In the genomic region with DNA sequence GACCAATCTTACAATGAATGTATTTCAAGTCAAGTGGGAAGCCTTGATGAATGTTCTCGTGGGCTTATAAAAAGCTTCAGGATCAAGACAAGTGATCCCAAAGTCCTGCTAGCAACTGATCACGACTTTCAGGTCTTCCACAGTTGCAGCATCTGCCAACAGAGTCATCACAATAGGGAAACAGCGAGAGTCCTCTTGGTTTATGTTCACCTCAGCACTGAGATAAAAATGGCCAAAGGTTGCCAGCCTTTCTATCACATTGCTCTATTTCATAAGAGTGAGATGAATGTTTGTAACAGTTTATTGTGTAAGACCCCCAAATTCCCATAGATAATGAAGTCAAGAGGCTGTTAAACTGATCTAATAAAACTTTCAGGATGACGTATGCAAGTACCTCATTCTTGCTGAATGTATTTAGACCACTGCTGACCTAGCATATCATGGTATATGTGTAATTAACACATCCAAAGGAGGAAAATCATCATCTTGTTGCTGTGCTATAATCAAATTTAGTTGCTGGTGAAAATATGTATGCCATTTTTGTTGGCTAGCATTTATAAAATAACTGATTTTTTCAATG, we compare ENCODE assay signal across 18 cellular contexts.
DNase-seq lines count a peak whose midpoint lies in the region; ATAC-seq and TF ChIP-seq lines count a peak whose summit lies in the region.
"Had no signal": no experiment of that assay in that cellular context is flagged by ENCODE, and none has a peak within 500 bp of the region (broad histone marks: within the 10 kb centered on the region; RNA-seq: fewer than 3 reads in every experiment).

No MANE protein-coding gene starts in this region.

- TF ChIP-seq EP300 in gastroesophageal sphincter (IDR thresholded peaks at IDR 0.05) (no peak), sigmoid colon (IDR thresholded peaks at IDR 0.05) (peak in 1 of 4 donors; percentile 15)

- H3K27ac Mint-ChIP-seq in Caco-2 (ENCODE audit: unreplicated experiment), result peak overlapping the region; percentile 50

- no peaks in the 10 kb centered on the region for H3K36me3 ChIP-seq in Caco-2 (ENCODE audit: control insufficient read depth, insufficient read depth, low read length)
- no peaks in the 10 kb centered on the region; the same call in 1 of the 2 replicates for H3K36me3 ChIP-seq in SJSA1
- H3K36me3 ChIP-seq in gastroesophageal sphincter, result peaks cover 0 to 42% of the 10 kb centered on the region in 2 donors
- H3K36me3 ChIP-seq in sigmoid colon, result peaks cover 0 to 9% (median 2%) of the 10 kb centered on the region in 4 donors

- CTCF ChIA-PET in Caco-2 (lab: Charles Lee), result no interaction called here

- intact Hi-C loops in Caco-2 (cut with micrococcal nuclease; ENCODE audit: unreplicated experiment) (loop anchor here (5.0 kb wide), 3 partner anchors 92 to 223 kb away; partner anchors contain the start of gene TGFBR3), sigmoid colon (cut with DNase I) (loop anchor here (5.0 kb wide), 1 partner anchor 147 kb away; no protein-coding TSS in a partner anchor)

- H3K27ac ChIP-seq in SJSA1, result 0 out of 2 replicates have a peak overlapping the region, but pooled peaks have one; percentile 93
- peak overlapping the region; percentile 88 to 93 (median 90) for H3K27ac ChIP-seq in gastroesophageal sphincter
- peak overlapping the region; percentile 76 to 94 (median 88) for H3K27ac ChIP-seq in sigmoid colon
- H3K27ac ChIP-seq: C4-2B, epithelial cell of prostate had no signal

- H3K9me3 ChIP-seq in Caco-2, result no peaks in the 10 kb centered on the region
- H3K9me3 ChIP-seq in SJSA1 (replicated peaks), result no peaks in the 10 kb centered on the region
- H3K9me3 ChIP-seq in gastroesophageal sphincter, result no peaks in the 10 kb centered on the region
- no peaks in the 10 kb centered on the region for H3K9me3 ChIP-seq in sigmoid colon
- H3K9me3 ChIP-seq: spleen had no signal

- no TSS peak for BruUV-seq in Caco-2 (replicated peaks; lab: Mats Ljungman, UMichigan)

- H3K9me3 Mint-ChIP-seq in Caco-2 (ENCODE audit: unreplicated experiment), result peaks cover 10% of the 10 kb centered on the region

- TF ChIP-seq CTCF in Caco-2 (IDR thresholded peaks at IDR 0.05; ENCODE audit: insufficient read depth in 1 of 2, low read depth in 1 of 2, low read length in 1 of 2, severe bottlenecking in 1 of 2, unreplicated experiment in 1 of 2) (no peak), gastroesophageal sphincter (IDR thresholded peaks at IDR 0.05) (no peak), sigmoid colon (IDR thresholded peaks at IDR 0.05) (no peak)

- POLR2A ChIA-PET in Caco-2 (lab: Charles Lee), result no interaction called here

- H3K4me1 Mint-ChIP-seq in Caco-2 (ENCODE audit: low read depth, unreplicated experiment), result peaks cover 23% of the 10 kb centered on the region

- no peaks in the 10 kb centered on the region for H3K27me3 ChIP-seq in Caco-2 (replicated peaks; ENCODE audit: control insufficient read depth, insufficient read depth, low read length)
- no peaks in the 10 kb centered on the region for H3K27me3 ChIP-seq in SJSA1 (replicated peaks)
- no peaks in the 10 kb centered on the region for H3K27me3 ChIP-seq in gastroesophageal sphincter
- no peaks in the 10 kb centered on the region for H3K27me3 ChIP-seq in sigmoid colon
- H3K27me3 ChIP-seq: spleen had no signal

- H3K4me3 ChIP-seq in Caco-2 (ENCODE audit: low read depth, low read length), result no peak overlapping the region
- H3K4me3 ChIP-seq in SJSA1, result no peak overlapping the region
- no peak overlapping the region for H3K4me3 ChIP-seq in gastroesophageal sphincter
- no peak overlapping the region for H3K4me3 ChIP-seq in sigmoid colon
- H3K4me3 ChIP-seq: spleen had no signal

- TF ChIP-seq POLR2A in gastroesophageal sphincter (IDR thresholded peaks at IDR 0.05) (no peak), sigmoid colon (IDR thresholded peaks at IDR 0.05) (no peak)

- H3K4me1 ChIP-seq in Caco-2 (peaks cover 37% of the 10 kb centered on the region), SJSA1 (replicated peaks) (peaks cover 61% of the 10 kb centered on the region), gastroesophageal sphincter (peaks cover 29 to 85% (median 45%) of the 10 kb centered on the region in 3 donors), sigmoid colon (peaks cover 0 to 74% (median 71%) of the 10 kb centered on the region in 4 donors)

- 68 to 85% methylated on average over 4 of the region's 4 CpGs for WGBS in gastroesophageal sphincter (ENCODE audit: low coverage in 1 of 2), 2 donors
- WGBS in sigmoid colon, 2 donors, result 88 to 92% methylated on average over 4 of the region's 4 CpGs

- H3K4me3 Mint-ChIP-seq in Caco-2 (ENCODE audit: unreplicated experiment), result no peak overlapping the region

- ATAC-seq in gastroesophageal sphincter (no peak), GM18873 (IDR thresholded peaks at IDR 0.05; ENCODE audit: low FRiP score, unreplicated experiment) (no peak)

- DNase-seq in Caco-2, result peak; percentile 12 to 40
- no peak for DNase-seq in SJSA1 (ENCODE audit: low read depth in 1 of 2, low spot score in 2 of 2)
- no peak for DNase-seq in sigmoid colon
- no peak for DNase-seq in GF-D8 (lab: John Stamatoyannopoulos, UW)
- DNase-seq in COLO829 (ENCODE audit: low spot score), result no peak
- DNase-seq in stimulated activated CD4-positive, alpha-beta T cell treated with anti-CD3 and anti-CD28 coated beads, Interleukin-4, amount 100 ng/mL, for 4 hours, result no peak
- DNase-seq: activated CD4-positive, alpha-beta T cell treated with anti-CD3 and anti-CD28 coated beads, Interleukin-2, amount 50 U/mL, for 48 hours; activated gamma-delta T cell; anterior cingulate cortex; caudate nucleus; midbrain; NCI-H1694 treated with DMSO at 0.1 percent for 48 hours; NCI-H345; spleen had no signal

- peaks cover 5% of the 10 kb centered on the region for H3K36me3 Mint-ChIP-seq in Caco-2 (ENCODE audit: insufficient read depth, unreplicated experiment)

- no peaks in the 10 kb centered on the region for H3K27me3 Mint-ChIP-seq in Caco-2 (ENCODE audit: insufficient read depth, unreplicated experiment)

Comparison
In these comparisons a context has a peak if more than half of its experiments do, and no peak if none do; other contexts are left out.
1. DNase-seq: peak in Caco-2 (2 of 2); none in SJSA1 (0 of 2), sigmoid colon (single experiment), GF-D8 (single experiment), COLO829 (single experiment) and stimulated activated CD4-positive, alpha-beta T cell treated with anti-CD3 and anti-CD28 coated beads, Interleukin-4, amount 100 ng/mL, for 4 hours (0 of 2).
2. Peak in every context shown above with its lines, with median percentiles within 50 percentile points of each other: H3K27ac ChIP-seq.